ENCODE assay signal across 2 cellular contexts in genomic region chr1:46530791-46531409, GRCh38.
TF ChIP-seq lines count a peak whose summit lies in the region.

No MANE protein-coding gene starts in this region.

TF ChIP-seq in GM23338, 12 proteins besides CTCF, POLR2A, EP300 and RAD21:
- TF ChIP-seq, protein P1, sequence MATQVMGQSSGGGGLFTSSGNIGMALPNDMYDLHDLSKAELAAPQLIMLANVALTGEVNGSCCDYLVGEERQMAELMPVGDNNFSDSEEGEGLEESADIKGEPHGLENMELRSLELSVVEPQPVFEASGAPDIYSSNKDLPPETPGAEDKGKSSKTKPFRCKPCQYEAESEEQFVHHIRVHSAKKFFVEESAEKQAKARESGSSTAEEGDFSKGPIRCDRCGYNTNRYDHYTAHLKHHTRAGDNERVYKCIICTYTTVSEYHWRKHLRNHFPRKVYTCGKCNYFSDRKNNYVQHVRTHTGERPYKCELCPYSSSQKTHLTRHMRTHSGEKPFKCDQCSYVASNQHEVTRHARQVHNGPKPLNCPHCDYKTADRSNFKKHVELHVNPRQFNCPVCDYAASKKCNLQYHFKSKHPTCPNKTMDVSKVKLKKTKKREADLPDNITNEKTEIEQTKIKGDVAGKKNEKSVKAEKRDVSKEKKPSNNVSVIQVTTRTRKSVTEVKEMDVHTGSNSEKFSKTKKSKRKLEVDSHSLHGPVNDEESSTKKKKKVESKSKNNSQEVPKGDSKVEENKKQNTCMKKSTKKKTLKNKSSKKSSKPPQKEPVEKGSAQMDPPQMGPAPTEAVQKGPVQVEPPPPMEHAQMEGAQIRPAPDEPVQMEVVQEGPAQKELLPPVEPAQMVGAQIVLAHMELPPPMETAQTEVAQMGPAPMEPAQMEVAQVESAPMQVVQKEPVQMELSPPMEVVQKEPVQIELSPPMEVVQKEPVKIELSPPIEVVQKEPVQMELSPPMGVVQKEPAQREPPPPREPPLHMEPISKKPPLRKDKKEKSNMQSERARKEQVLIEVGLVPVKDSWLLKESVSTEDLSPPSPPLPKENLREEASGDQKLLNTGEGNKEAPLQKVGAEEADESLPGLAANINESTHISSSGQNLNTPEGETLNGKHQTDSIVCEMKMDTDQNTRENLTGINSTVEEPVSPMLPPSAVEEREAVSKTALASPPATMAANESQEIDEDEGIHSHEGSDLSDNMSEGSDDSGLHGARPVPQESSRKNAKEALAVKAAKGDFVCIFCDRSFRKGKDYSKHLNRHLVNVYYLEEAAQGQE (IDR thresholded peaks at IDR 0.05; ENCODE audit: unreplicated experiment): no peak
- TF ChIP-seq EZH2phosphoT487 (IDR thresholded peaks at IDR 0.05; ENCODE audit: unreplicated experiment) (no peak), ZNF114 (CRISPR knock-in tag; IDR thresholded peaks at IDR 0.05) (no peak), STAT1 (IDR thresholded peaks at IDR 0.05; ENCODE audit: unreplicated experiment) (no peak), CREB1 (CRISPR knock-in tag; IDR thresholded peaks at IDR 0.05; ENCODE audit: low read depth) (no peak)
TF ChIP-seq in GM23338: peak in this region for 0.

TF ChIP-seq in K562, 482 proteins besides CTCF, POLR2A, EP300 and RAD21:
- 0 out of 2 replicates have a peak, but pooled peaks have one; percentile 21 for TF ChIP-seq TFAP4 (CRISPR knock-in tag; IDR thresholded peaks at IDR 0.05; ENCODE audit: borderline replicate concordance)
- TF ChIP-seq CHD7 (IDR thresholded peaks at IDR 0.05; ENCODE audit: low read depth, low read length): no peak
- TF ChIP-seq, protein P2, sequence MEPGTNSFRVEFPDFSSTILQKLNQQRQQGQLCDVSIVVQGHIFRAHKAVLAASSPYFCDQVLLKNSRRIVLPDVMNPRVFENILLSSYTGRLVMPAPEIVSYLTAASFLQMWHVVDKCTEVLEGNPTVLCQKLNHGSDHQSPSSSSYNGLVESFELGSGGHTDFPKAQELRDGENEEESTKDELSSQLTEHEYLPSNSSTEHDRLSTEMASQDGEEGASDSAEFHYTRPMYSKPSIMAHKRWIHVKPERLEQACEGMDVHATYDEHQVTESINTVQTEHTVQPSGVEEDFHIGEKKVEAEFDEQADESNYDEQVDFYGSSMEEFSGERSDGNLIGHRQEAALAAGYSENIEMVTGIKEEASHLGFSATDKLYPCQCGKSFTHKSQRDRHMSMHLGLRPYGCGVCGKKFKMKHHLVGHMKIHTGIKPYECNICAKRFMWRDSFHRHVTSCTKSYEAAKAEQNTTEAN (CRISPR knock-in tag; IDR thresholded peaks at IDR 0.05): no peak
- no peak for TF ChIP-seq HDAC3 (IDR thresholded peaks at IDR 0.05; ENCODE audit: borderline replicate concordance, partially characterized antibody)
- TF ChIP-seq, protein P3, sequence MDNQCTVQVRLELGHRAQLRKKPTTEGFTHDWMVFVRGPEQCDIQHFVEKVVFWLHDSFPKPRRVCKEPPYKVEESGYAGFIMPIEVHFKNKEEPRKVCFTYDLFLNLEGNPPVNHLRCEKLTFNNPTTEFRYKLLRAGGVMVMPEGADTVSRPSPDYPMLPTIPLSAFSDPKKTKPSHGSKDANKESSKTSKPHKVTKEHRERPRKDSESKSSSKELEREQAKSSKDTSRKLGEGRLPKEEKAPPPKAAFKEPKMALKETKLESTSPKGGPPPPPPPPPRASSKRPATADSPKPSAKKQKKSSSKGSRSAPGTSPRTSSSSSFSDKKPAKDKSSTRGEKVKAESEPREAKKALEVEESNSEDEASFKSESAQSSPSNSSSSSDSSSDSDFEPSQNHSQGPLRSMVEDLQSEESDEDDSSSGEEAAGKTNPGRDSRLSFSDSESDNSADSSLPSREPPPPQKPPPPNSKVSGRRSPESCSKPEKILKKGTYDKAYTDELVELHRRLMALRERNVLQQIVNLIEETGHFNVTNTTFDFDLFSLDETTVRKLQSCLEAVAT (IDR thresholded peaks at IDR 0.05): peak in 1 of 2 experiments; percentile 60; a peak in 1 of 4 replicates
- TF ChIP-seq KLF13 (tag; IDR thresholded peaks at IDR 0.05; ENCODE audit: borderline replicate concordance, low read depth): 0 out of 2 replicates have a peak, but pooled peaks have one; percentile 40
